19 cellular contexts compared by ENCODE assay signal in genomic region chr1:171298696-171299095, GRCh38. TPM values are rescaled to one million over a fixed set of nuclear protein-coding genes. Genes with fewer than 3 reads are reported as not detected.
DNase-seq lines count a peak whose midpoint lies in the region; TF ChIP-seq lines count a peak whose summit lies in the region.
"Had no signal": no experiment of that assay in that cellular context is flagged by ENCODE, and none has a peak within 500 bp of the region (broad histone marks: within the 10 kb centered on the region; RNA-seq: fewer than 3 reads in every experiment).

No MANE protein-coding gene starts in this region.

- H3K4me1 ChIP-seq in HUES6 (ENCODE audit: control insufficient read depth, insufficient read depth, low read length) = peaks cover 40% of the 10 kb centered on the region
- no peaks in the 10 kb centered on the region for H3K4me1 ChIP-seq in endodermal cell (ENCODE audit: control insufficient read depth, insufficient read depth, low read length)
- H3K4me1 ChIP-seq in iPS DF 6.9 (ENCODE audit: control insufficient read depth, insufficient read depth, low read length) = peaks cover 10% of the 10 kb centered on the region
- H3K4me1 ChIP-seq: A549, HAP-1 had no signal

- no peaks in the 10 kb centered on the region for H3K27me3 Mint-ChIP-seq in endodermal cell (ENCODE audit: insufficient read depth)

- peaks cover 8% of the 10 kb centered on the region for H3K4me1 Mint-ChIP-seq in endodermal cell
- H3K4me1 Mint-ChIP-seq: CD14-positive monocyte had no signal

- no peaks in the 10 kb centered on the region for H3K36me3 Mint-ChIP-seq in endodermal cell (ENCODE audit: low read depth)
- H3K36me3 Mint-ChIP-seq: CD14-positive monocyte; CD8-positive, alpha-beta T cell had no signal

- WGBS in endodermal cell (ENCODE audit: insufficient coverage in 1 of 2, insufficient read length in 1 of 2), 2 experiments = 84 to 90% methylated on average over 2 to 4 of the region's 4 CpGs
- no CpG with 5 or more reads among the region's 4 CpGs for WGBS in iPS DF 6.9 (ENCODE audit: insufficient coverage, insufficient read length)

- DNase-seq in endodermal cell = no peak
- peak; percentile 33 for DNase-seq in iPS DF 6.9 (ENCODE audit: low read depth, low spot score)
- DNase-seq in activated CD8-positive, alpha-beta memory T cell treated with anti-CD3 and anti-CD28 coated beads, Interleukin-2, amount 50 U/mL, for 48 hours = no peak
- DNase-seq in effector CD4-positive, alpha-beta T cell = no peak
- DNase-seq in NCI-H1436 (lab: John Stamatoyannopoulos, UW) = no peak
- DNase-seq in AML-193 (lab: John Stamatoyannopoulos, UW) = no peak
- DNase-seq: CD8-positive, alpha-beta T cell; COR-L47; DMS153; DND-41; GDM1; IMR-90; KBM-7 had no signal

- H3K27me3 ChIP-seq in HUES6 (ENCODE audit: control insufficient read depth, insufficient read depth, low read length) (no peaks in the 10 kb centered on the region), endodermal cell (ENCODE audit: control insufficient read depth, insufficient read depth, low read length, poor library complexity, severe bottlenecking) (no peaks in the 10 kb centered on the region), iPS DF 6.9 (ENCODE audit: control insufficient read depth, insufficient read depth, low read length) (no peaks in the 10 kb centered on the region; the same call in 1 of the 2 replicates)

- no peak for TF ChIP-seq CTCF in endodermal cell (conservative IDR thresholded peaks at IDR 0.05)

- H3K4me3 ChIP-seq in HUES6 (ENCODE audit: low read depth, low read length) = no peak overlapping the region
- H3K4me3 ChIP-seq in endodermal cell (ENCODE audit: low read length) = no peak overlapping the region
- no peak overlapping the region for H3K4me3 ChIP-seq in iPS DF 6.9 (ENCODE audit: low read length)
- H3K4me3 ChIP-seq: A549, HAP-1 had no signal

- peak overlapping the region; percentile 27 for H3K27ac Mint-ChIP-seq in endodermal cell
- H3K27ac Mint-ChIP-seq: CD14-positive monocyte; CD8-positive, alpha-beta T cell had no signal

- H3K9me3 Mint-ChIP-seq in endodermal cell = peaks cover 7% of the 10 kb centered on the region

- H3K27ac ChIP-seq in HUES6 (ENCODE audit: low read depth, low read length) (peak overlapping the region; percentile 60; the same call in 1 of the 2 replicates), endodermal cell (ENCODE audit: low read depth, low read length) (no peak overlapping the region), iPS DF 6.9 (ENCODE audit: low read length) (no peak overlapping the region)
- H3K27ac ChIP-seq: A549 had no signal

- H3K36me3 ChIP-seq in HUES6 (ENCODE audit: control insufficient read depth, insufficient read depth, low read length) = no peaks in the 10 kb centered on the region
- no peaks in the 10 kb centered on the region for H3K36me3 ChIP-seq in endodermal cell (ENCODE audit: control insufficient read depth, insufficient read depth, low read length)
- H3K36me3 ChIP-seq in iPS DF 6.9 (ENCODE audit: control insufficient read depth, insufficient read depth, low read length) = no peaks in the 10 kb centered on the region
- H3K36me3 ChIP-seq: HAP-1 had no signal

- H3K4me3 Mint-ChIP-seq in endodermal cell = no peak overlapping the region
- H3K4me3 Mint-ChIP-seq: CD14-positive monocyte; CD8-positive, alpha-beta T cell had no signal

- H3K9me3 ChIP-seq in HUES6 (ENCODE audit: control insufficient read depth, insufficient read depth, low read depth, low read length) (peaks cover 5% of the 10 kb centered on the region; the same call in 1 of the 2 replicates), endodermal cell (ENCODE audit: control insufficient read depth, low read length) (peaks cover 10% of the 10 kb centered on the region), iPS DF 6.9 (ENCODE audit: control insufficient read depth, insufficient read depth, low read length) (no peaks in the 10 kb centered on the region; the same call in 1 of the 2 replicates)
- H3K9me3 ChIP-seq: HAP-1 had no signal

- H3K9ac ChIP-seq in HUES6 (ENCODE audit: low read length) = no peak overlapping the region
- no peak overlapping the region for H3K9ac ChIP-seq in endodermal cell (ENCODE audit: extremely low read depth, low read length, poor library complexity, severe bottlenecking)

RNA-seq across cellular contexts. Expression of gene FMO4, which starts 15.3 kb away (rescaled TPM):
- 1 to 10 TPM; 2.5 to 3.5 TPM for total RNA-seq in endodermal cell
- 2.4 TPM for polyA plus RNA-seq in endodermal cell (2013, experiment 1 of 2)
- 4.2 TPM for polyA plus RNA-seq in endodermal cell (2013, experiment 2 of 2)

RNA-seq across cellular contexts. Expression of gene FMO1, which starts 50.4 kb away (rescaled TPM):
- total RNA-seq in endodermal cell = not detected
- 0.78 TPM for polyA plus RNA-seq in endodermal cell (2013, experiment 1 of 2)
- polyA plus RNA-seq in endodermal cell (2013, experiment 2 of 2) = 0.66 TPM
- total RNA-seq: CD8-positive, alpha-beta T cell; HT1080; IMR-90 had no signal
- polyA plus RNA-seq: A549, AG04450, CD14-positive monocyte, IMR-90 had no signal
